ENCODE assay signal across 7 cellular contexts in genomic region chr10:25050402-25050801, GRCh38. TPM values are rescaled to one million over a fixed set of nuclear protein-coding genes. Genes with fewer than 3 reads are reported as not detected.
"Had no signal": no experiment of that assay in that cellular context is flagged by ENCODE, and none has a peak within 500 bp of the region (broad histone marks: within the 10 kb centered on the region; RNA-seq: fewer than 3 reads in every experiment).

No MANE protein-coding gene starts in this region.

- ATAC-seq: GM23338 had no signal

- H3K4me3 ChIP-seq: GM23338 had no signal

- DNase-seq: H9, HCEC 1CT, IMR-90, KBM-7 had no signal

RNA-seq across cellular contexts. Expression of gene ENKUR, which starts 34.4 kb away (rescaled TPM):
- total RNA-seq: GM23338, H1, H9, HT-29, IMR-90 had no signal
